11 cellular contexts compared by ENCODE assay signal in genomic region chr11:66858186-66858938, GRCh38. TPM values are rescaled to one million over a fixed set of nuclear protein-coding genes. Genes with fewer than 3 reads are reported as not detected.
DNase-seq lines count a peak whose midpoint lies in the region; ATAC-seq, FAIRE-seq and TF ChIP-seq lines count a peak whose summit lies in the region.
"Had no signal": no experiment of that assay in that cellular context is flagged by ENCODE, and none has a peak within 500 bp of the region (broad histone marks: within the 10 kb centered on the region; RNA-seq: fewer than 3 reads in every experiment).

No MANE protein-coding gene starts in this region.

- no peak overlapping the region for H3K18ac ChIP-seq in H1 (ENCODE audit: extremely low read depth, low read length)

- no peak overlapping the region for H3K14ac ChIP-seq in H1 (ENCODE audit: insufficient read length)

- no peaks in the 10 kb centered on the region for H3K36me3 Mint-ChIP-seq in activated T-cell treated with anti-CD3 and anti-CD28 coated beads, Interleukin-2, amount 50 U/mL, for 4 hours (ENCODE audit: insufficient read depth)

- H3K36me3 ChIP-seq in RWPE2 (ENCODE audit: low read depth): peaks cover 28% of the 10 kb centered on the region
- peaks cover 0 to 18% (median 1%) of the 10 kb centered on the region in 4 experiments; a peak in 4 of 8 replicates for H3K36me3 ChIP-seq in H1 (ENCODE audit: control insufficient read depth in 2 of 4, insufficient read depth in 4 of 4, low read length in 3 of 4)
- H3K36me3 ChIP-seq in sigmoid colon: no peaks in the 10 kb centered on the region
- H3K36me3 ChIP-seq in H7 (replicated peaks; ENCODE audit: control insufficient read depth, insufficient read depth, low read length): no peaks in the 10 kb centered on the region
- H3K36me3 ChIP-seq: thoracic aorta had no signal

- H3K9me3 ChIP-seq in RWPE2 (ENCODE audit: severe bottlenecking): no peaks in the 10 kb centered on the region
- H3K9me3 ChIP-seq in H1 (ENCODE audit: insufficient read depth in 2 of 2, low read depth in 1 of 2, low read length in 1 of 2): no peaks in the 10 kb centered on the region
- no peaks in the 10 kb centered on the region for H3K9me3 ChIP-seq in sigmoid colon
- H3K9me3 ChIP-seq: thoracic aorta had no signal

- H4K20me1 ChIP-seq in H1 (replicated peaks in 1 of 2; ENCODE audit: control insufficient read depth in 1 of 2, insufficient read depth in 2 of 2, low read length in 2 of 2): peaks cover 2 to 4% of the 10 kb centered on the region in 2 experiments

- no peak for ATAC-seq in activated T-cell treated with anti-CD3 and anti-CD28 coated beads, Interleukin-2, amount 50 U/mL, for 4 hours
- ATAC-seq in RWPE2 (ENCODE audit: low read depth): no peak

- TF ChIP-seq EP300 in H1 (IDR thresholded peaks at IDR 0.05; ENCODE audit: borderline replicate concordance in 1 of 2, low read depth in 2 of 2, low read length in 2 of 2): no peak
- no peak for TF ChIP-seq EP300 in sigmoid colon (IDR thresholded peaks at IDR 0.05)

- no peaks in the 10 kb centered on the region for H3K27me3 ChIP-seq in RWPE2 (ENCODE audit: insufficient read depth, poor library complexity, severe bottlenecking)
- no peaks in the 10 kb centered on the region for H3K27me3 ChIP-seq in H1 (replicated peaks in 1 of 4; ENCODE audit: control insufficient read depth in 3 of 4, extremely low read depth in 1 of 4, insufficient read depth in 3 of 4, low read length in 3 of 4)
- H3K27me3 ChIP-seq in sigmoid colon: no peaks in the 10 kb centered on the region
- no peaks in the 10 kb centered on the region for H3K27me3 ChIP-seq in H7 (ENCODE audit: control insufficient read depth, insufficient read depth, low read length)

- no peaks in the 10 kb centered on the region for H3K9me3 Mint-ChIP-seq in activated T-cell treated with anti-CD3 and anti-CD28 coated beads, Interleukin-2, amount 50 U/mL, for 4 hours

- no peak overlapping the region for H2AK5ac ChIP-seq in H1 (ENCODE audit: low read depth, low read length)

- no peak overlapping the region for H2BK15ac ChIP-seq in H1 (ENCODE audit: low read length)

- H2BK5ac ChIP-seq in H1 (ENCODE audit: low read depth, low read length): no peak overlapping the region

- H4K5ac ChIP-seq in H1 (ENCODE audit: insufficient read length, low read depth, low read length): peak overlapping the region; percentile 36

- peak overlapping the region; percentile 92 to 98; a peak in 2 of 4 replicates for H3K4me2 ChIP-seq in H1 (ENCODE audit: insufficient read depth in 1 of 2, low read depth in 2 of 2, low read length in 2 of 2)

- H3K4ac ChIP-seq in H1 (replicated peaks; ENCODE audit: insufficient read length, low read depth, low read length): peak overlapping the region; percentile 53

- 93% methylated on average over 48 of the region's 62 CpGs; no CpG with 5 or more reads in 1 of the 2 experiments for WGBS in H1 (ENCODE audit: extremely low coverage in 1 of 2, insufficient coverage in 1 of 2, insufficient read length in 1 of 2, insufficient replicate concordance in 2 of 2, low coverage in 1 of 2, low lambda C conversion rate in 2 of 2, missing lambda C conversion rate in 1 of 2), 2 experiments
- WGBS in sigmoid colon, 2 donors: 95 to 96% methylated on average over 62 of the region's 62 CpGs

- H3K9ac ChIP-seq in H1 (replicated peaks in 1 of 4; ENCODE audit: extremely low read depth in 1 of 4, low read depth in 3 of 4, low read length in 3 of 4): no peak overlapping the region
- H3K9ac ChIP-seq: parathyroid adenoma had no signal

- intact Hi-C loops in sigmoid colon (cut with DNase I): no loop called here

- no peak for TF ChIP-seq RAD21 in H1 (IDR thresholded peaks at IDR 0.05 in 1 of 2, conservative IDR thresholded peaks at IDR 0.05 in 1 of 2; ENCODE audit: low read depth in 2 of 2, low read length in 2 of 2)

- peaks cover 5% of the 10 kb centered on the region for H3K4me1 Mint-ChIP-seq in activated T-cell treated with anti-CD3 and anti-CD28 coated beads, Interleukin-2, amount 50 U/mL, for 4 hours (ENCODE audit: low read depth)

- POLR2A ChIA-PET in H1 (lab: Charles Lee; ENCODE audit: partially characterized antibody): interaction anchor here (0.7 to 2.3 kb wide), 10 partner anchors 9 to 169 kb away, joined by 3 to 18 read pairs (median 5); partner anchors contain the start of gene RCE1

- H3K56ac ChIP-seq in H1 (replicated peaks; ENCODE audit: insufficient read length, low read depth, low read length): no peak overlapping the region

- no peaks in the 10 kb centered on the region for H3K79me1 ChIP-seq in H1 (ENCODE audit: low read depth, low read length)

- H3K4me1 ChIP-seq in RWPE2 (ENCODE audit: insufficient read depth, poor library complexity, severe bottlenecking) (no peaks in the 10 kb centered on the region), H1 (replicated peaks in 1 of 4; ENCODE audit: control insufficient read depth in 3 of 4, insufficient read depth in 4 of 4, low read length in 3 of 4) (peaks cover 5 to 20% (median 9%) of the 10 kb centered on the region in 4 experiments), sigmoid colon (peaks cover 0 to 15% (median 10%) of the 10 kb centered on the region in 4 donors)
- H3K4me1 ChIP-seq: parathyroid adenoma had no signal

- no peak for FAIRE-seq in H1 (lab: Jason Lieb, UNC)

- peaks cover 8% of the 10 kb centered on the region for H3K23me2 ChIP-seq in H1 (ENCODE audit: low read depth, low read length)

- H3K27ac ChIP-seq in RWPE2 (ENCODE audit: poor library complexity, severe bottlenecking): peak overlapping the region; percentile 91
- H3K27ac ChIP-seq in H1 (ENCODE audit: low read depth, low read length): no peak overlapping the region
- H3K27ac ChIP-seq in sigmoid colon: no peak overlapping the region
- H3K27ac ChIP-seq: parathyroid adenoma had no signal

- H4K91ac ChIP-seq in H1 (replicated peaks; ENCODE audit: insufficient read length, low read length): no peak overlapping the region

- no peak overlapping the region for H2AFZ ChIP-seq in H1 (ENCODE audit: low read length)
- H2AFZ ChIP-seq: parathyroid adenoma had no signal

- H3K79me2 ChIP-seq in H1 (ENCODE audit: control insufficient read depth in 1 of 2, insufficient read depth in 2 of 2, low read length in 2 of 2): no peaks in the 10 kb centered on the region
- H3K79me2 ChIP-seq: parathyroid adenoma had no signal

- CTCF ChIA-PET in H1 (lab: Charles Lee; ENCODE audit: partially characterized antibody): interaction anchor here (1.0 to 2.0 kb wide), 6 partner anchors 9 to 197 kb away, joined by 3 to 9 read pairs (median 4); partner anchors contain the start of gene C11orf86

- H3K4me3 ChIP-seq in RWPE2 (ENCODE audit: severe bottlenecking) (no peak overlapping the region), H1 (ENCODE audit: extremely low read depth in 1 of 4, insufficient read depth in 2 of 4, low read depth in 3 of 4, low read length in 4 of 4) (no peak overlapping the region), sigmoid colon (no peak overlapping the region), H7 (ENCODE audit: insufficient read depth, low read depth, low read length) (no peak overlapping the region)

- no peak overlapping the region for H2BK20ac ChIP-seq in H1 (ENCODE audit: low read length)

- TF ChIP-seq CTCF in RWPE2 (IDR thresholded peaks at IDR 0.05; ENCODE audit: poor library complexity, severe bottlenecking) (no peak), H1 (IDR thresholded peaks at IDR 0.05; ENCODE audit: control extremely low read depth in 1 of 3, insufficient read depth in 1 of 3, low read depth in 1 of 3, low read length in 3 of 3) (no peak), sigmoid colon (IDR thresholded peaks at IDR 0.05) (no peak)

- no peak overlapping the region for H2BK12ac ChIP-seq in H1 (ENCODE audit: low read depth, low read length)

- no peak for DNase-seq in activated T-cell treated with anti-CD3 and anti-CD28 coated beads, Interleukin-2, amount 50 U/mL, for 4 hours
- DNase-seq in activated T-cell treated with anti-CD3 and anti-CD28 coated beads for 4 hours (no peak), RWPE2 (ENCODE audit: low spot score) (peak; percentile 70), H1 (ENCODE audit: low read depth in 1 of 2, low spot score in 2 of 2) (no peak), sigmoid colon (peak; percentile 68), NCI-H2196 (lab: John Stamatoyannopoulos, UW; ENCODE audit: unreplicated experiment) (no peak), mesenteric fat pad (ENCODE audit: low spot score) (no peak), H7 (no peak)
- DNase-seq: NCI-H1436 treated with DMSO at 0.1 percent for 48 hours had no signal

- H3K27me3 Mint-ChIP-seq in activated T-cell treated with anti-CD3 and anti-CD28 coated beads, Interleukin-2, amount 50 U/mL, for 4 hours (ENCODE audit: low read depth): no peaks in the 10 kb centered on the region

- no peak for TF ChIP-seq POLR2A in H1 (IDR thresholded peaks at IDR 0.05; ENCODE audit: control extremely low read depth in 1 of 2, low read depth in 2 of 2, low read length in 2 of 2)
- no peak for TF ChIP-seq POLR2A in sigmoid colon (IDR thresholded peaks at IDR 0.05)

- H3K4me3 Mint-ChIP-seq in activated T-cell treated with anti-CD3 and anti-CD28 coated beads, Interleukin-2, amount 50 U/mL, for 4 hours: peak overlapping the region; percentile 77

- H2BK120ac ChIP-seq in H1 (replicated peaks; ENCODE audit: low read depth, low read length): no peak overlapping the region

- H3K23ac ChIP-seq in H1 (ENCODE audit: insufficient read length): no peak overlapping the region

- H4K8ac ChIP-seq in H1 (ENCODE audit: extremely low read depth, insufficient read depth, low read length): peak overlapping the region; percentile 47

RNA-seq across cellular contexts. Expression of gene LRFN4, which starts 1.5 kb away (rescaled TPM):
- 10 to 100 TPM; 26.7 to 39.9 (median 28.8) TPM for total RNA-seq in activated T-cell treated with anti-CD3 and anti-CD28 coated beads, Interleukin-2, amount 50 U/mL, for 4 hours
- 64.3 and 67.6 TPM in 2 replicates for total RNA-seq in H1 (2021; fragmentation: NEBNext Ultra II Directional; extraction: Animal tissue kit (Norgen Biotek cat#: 25700))
- polyA plus RNA-seq in H1 (2011; rRNA removed) (49.8 and 66.9 TPM in 2 replicates), sigmoid colon (10 to 100 TPM in 1 of 3 donors, 1 to 10 TPM in 2; 4.2 to 32.2 (median 8.3) TPM)
- polyA plus RNA-seq in H1 (2011; cell fraction: cytosol; rRNA removed): 38.6 TPM
- 112 TPM for polyA plus RNA-seq in H1 (2011; cell fraction: nucleus; rRNA removed)
- 24.3 to 37.8 TPM (median 34.2 TPM) in 4 replicates for polyA plus RNA-seq in H1 (2012, experiment 1 of 2)
- polyA plus RNA-seq in H1 (2012, experiment 2 of 2): 32.6 TPM
- polyA plus RNA-seq in H1 (2013, experiment 1 of 2): 37.5 TPM
- polyA plus RNA-seq in H1 (2013, experiment 2 of 2): 32.3 TPM
- 8.3 and 9.8 TPM in 2 replicates for polyA minus RNA-seq in H1 (2011; rRNA and poly(A)+ RNA removed)
- 32.6 TPM for polyA minus RNA-seq in H1 (2011; cell fraction: cytosol; rRNA and poly(A)+ RNA removed)
- polyA minus RNA-seq in H1 (2011; cell fraction: nucleus; rRNA and poly(A)+ RNA removed): 32.0 TPM
- total RNA-seq in sigmoid colon (1 to 10 TPM; 4.2 to 6.8 (median 4.4) TPM), mesenteric fat pad (25.6 TPM)
- total RNA-seq in H7 (2014; rRNA removed; shearing (Covaris generic)): 62.5 and 65.4 TPM in 2 replicates

RNA-seq across cellular contexts. Expression of gene RCE1, which starts 15.1 kb away (rescaled TPM):
- 10 to 100 TPM; 42.7 to 45.0 (median 43.5) TPM for total RNA-seq in activated T-cell treated with anti-CD3 and anti-CD28 coated beads, Interleukin-2, amount 50 U/mL, for 4 hours
- 33.7 and 35.8 TPM in 2 replicates for total RNA-seq in H1 (2021; fragmentation: NEBNext Ultra II Directional; extraction: Animal tissue kit (Norgen Biotek cat#: 25700))
- polyA plus RNA-seq in H1 (2011; rRNA removed): 84.8 and 119 TPM in 2 replicates
- 51.7 TPM for polyA plus RNA-seq in H1 (2011; cell fraction: cytosol; rRNA removed)
- polyA plus RNA-seq in H1 (2011; cell fraction: nucleus; rRNA removed): 112 TPM
- 26.3 to 35.1 TPM (median 34.3 TPM) in 4 replicates for polyA plus RNA-seq in H1 (2012, experiment 1 of 2)
- polyA plus RNA-seq in H1 (2012, experiment 2 of 2): 38.1 TPM
- 44.3 TPM for polyA plus RNA-seq in H1 (2013, experiment 1 of 2)
- 46.4 TPM for polyA plus RNA-seq in H1 (2013, experiment 2 of 2)
- polyA minus RNA-seq in H1 (2011; rRNA and poly(A)+ RNA removed): 22.8 and 25.8 TPM in 2 replicates
- polyA minus RNA-seq in H1 (2011; cell fraction: cytosol; rRNA and poly(A)+ RNA removed): 22.8 TPM
- 27.7 TPM for polyA minus RNA-seq in H1 (2011; cell fraction: nucleus; rRNA and poly(A)+ RNA removed)
- 10 to 100 TPM in 1 of 4 donors, 1 to 10 TPM in 3; 6.1 to 23.0 (median 9.1) TPM for total RNA-seq in sigmoid colon
- 10 to 100 TPM in 1 of 3 donors, 1 to 10 TPM in 2; 7.8 to 21.8 (median 8.3) TPM for polyA plus RNA-seq in sigmoid colon
- total RNA-seq in mesenteric fat pad: 14.1 TPM
- total RNA-seq in H7 (2014; rRNA removed; shearing (Covaris generic)): 43.1 and 50.6 TPM in 2 replicates

Comparison
In these comparisons a context has a peak if more than half of its experiments do, and no peak if none do; other contexts are left out.
1. DNase-seq: peak in RWPE2 (single experiment) and sigmoid colon (single experiment); none in activated T-cell treated with anti-CD3 and anti-CD28 coated beads, Interleukin-2, amount 50 U/mL, for 4 hours (single experiment), activated T-cell treated with anti-CD3 and anti-CD28 coated beads for 4 hours (single experiment), H1 (0 of 2), NCI-H2196 (single experiment), mesenteric fat pad (single experiment) and H7 (single experiment).